In genomic region chrX:1624861-1625215, GRCh38 we compare ENCODE assay signal across 3 cellular contexts. TPM values are rescaled to one million over a fixed set of nuclear protein-coding genes. Genes with fewer than 3 reads are reported as not detected.
"Had no signal": no experiment of that assay in that cellular context is flagged by ENCODE, and none has a peak within 500 bp of the region (broad histone marks: within the 10 kb centered on the region; RNA-seq: fewer than 3 reads in every experiment).

No MANE protein-coding gene starts in this region.

RNA-seq across cellular contexts. Expression of gene ASMT, which starts 10.0 kb away (rescaled TPM):
- total RNA-seq: GM23248, H4, HepG2 had no signal
- polyA plus RNA-seq: GM23248 had no signal
